In genomic region chr19:12140545-12141404, GRCh38 we compare ENCODE assay signal across 8 cellular contexts. TPM values are rescaled to one million over a fixed set of nuclear protein-coding genes. Genes with fewer than 3 reads are reported as not detected.
DNase-seq lines count a peak whose midpoint lies in the region; ATAC-seq and TF ChIP-seq lines count a peak whose summit lies in the region.

No MANE protein-coding gene starts in this region.

- peak; percentile 73 for ATAC-seq in CD4-positive, alpha-beta T cell (ENCODE audit: poor library complexity)
- peak; percentile 15 for ATAC-seq in GM21447 (IDR thresholded peaks at IDR 0.05; ENCODE audit: unreplicated experiment)

- intact Hi-C loops in CD4-positive, alpha-beta T cell (cut with DNase I, micrococcal nuclease), result loop anchor here (1.0 to 5.0 kb wide), 11 partner anchors 48 to 443 kb away; partner anchors contain the start of gene ZNF491 (in 1 of the 2)

- CTCF ChIA-PET in CD4-positive, alpha-beta T cell (lab: Charles Lee), result interaction anchor here (0.6 to 2.7 kb wide), 20 partner anchors 9 to 346 kb away, joined by 3 to 29 read pairs (median 6); partner anchors contain the start of genes ZNF136, ZNF563, ZNF700 and ZNF763

- H3K9me3 ChIP-seq in CD4-positive, alpha-beta T cell (ENCODE audit: control insufficient read depth, low read length), result peaks cover 11% of the 10 kb centered on the region
- H3K9me3 ChIP-seq in SJSA1 (replicated peaks) (peaks cover 9% of the 10 kb centered on the region; the same call in 1 of the 2 replicates), neutrophil (peaks cover 11% of the 10 kb centered on the region), stomach smooth muscle (ENCODE audit: control insufficient read depth in 2 of 2, low read length in 2 of 2) (peaks cover 0 to 6% of the 10 kb centered on the region in 2 donors)

- H3K4me3 ChIP-seq in SJSA1 (peak overlapping the region; percentile 60), neutrophil (ENCODE audit: low read depth in 1 of 2, low read length in 1 of 2) (peak overlapping the region; percentile 91 to 97), stomach smooth muscle (ENCODE audit: low read length in 2 of 2) (peak overlapping the region; percentile 93 to 94)

- TF ChIP-seq CTCF in CD4-positive, alpha-beta T cell (IDR thresholded peaks at IDR 0.05), result peak; percentile 99
- TF ChIP-seq CTCF in neutrophil (IDR thresholded peaks at IDR 0.05), result peak; percentile 88

- H3K36me3 Mint-ChIP-seq in CD4-positive, alpha-beta T cell (ENCODE audit: low read depth), result peaks cover 41% of the 10 kb centered on the region

- peak; percentile 75 to 88 (median 82) for DNase-seq in CD4-positive, alpha-beta T cell
- DNase-seq in M059J (ENCODE audit: low read depth) (peak; percentile 84), SJSA1 (ENCODE audit: low read depth in 1 of 2, low spot score in 2 of 2) (peak; percentile 50 to 77), foreskin melanocyte (peak; percentile 66)
- peak; percentile 77 for DNase-seq in activated gamma-delta T cell treated with anti-CD3 and anti-CD28 coated beads, Interleukin-2, amount 50 U/mL, for 16 hours (ENCODE audit: low read depth)

- H3K9ac ChIP-seq in stomach smooth muscle (ENCODE audit: low read length in 2 of 2), result peak overlapping the region in 1 of 2 donors; percentile 29

- H3K4me1 ChIP-seq in SJSA1 (replicated peaks), result peaks cover 12% of the 10 kb centered on the region
- peaks cover 22 to 23% of the 10 kb centered on the region in 2 experiments for H3K4me1 ChIP-seq in neutrophil (ENCODE audit: control insufficient read depth in 1 of 2, insufficient read depth in 1 of 2, low read depth in 1 of 2, low read length in 1 of 2)
- peaks cover 21% of the 10 kb centered on the region for H3K4me1 ChIP-seq in stomach smooth muscle (ENCODE audit: control insufficient read depth, insufficient read depth, low read length)

- peak overlapping the region; percentile 88 for H3K4me3 Mint-ChIP-seq in CD4-positive, alpha-beta T cell

- H3K4me1 Mint-ChIP-seq in CD4-positive, alpha-beta T cell (ENCODE audit: low read depth), result peaks cover 43% of the 10 kb centered on the region

- no peak overlapping the region for H3K27ac Mint-ChIP-seq in CD4-positive, alpha-beta T cell

- H3K27me3 ChIP-seq in CD4-positive, alpha-beta T cell (ENCODE audit: control insufficient read depth, insufficient read depth, low read length), result no peaks in the 10 kb centered on the region
- H3K27me3 ChIP-seq in SJSA1 (replicated peaks) (no peaks in the 10 kb centered on the region), neutrophil (no peaks in the 10 kb centered on the region), stomach smooth muscle (ENCODE audit: control insufficient read depth in 1 of 2, insufficient read depth in 2 of 2, low read length in 2 of 2) (no peaks in the 10 kb centered on the region)

- H3K9me3 Mint-ChIP-seq in CD4-positive, alpha-beta T cell, result peaks cover 3% of the 10 kb centered on the region

- no peaks in the 10 kb centered on the region for H3K27me3 Mint-ChIP-seq in CD4-positive, alpha-beta T cell

- H3K36me3 ChIP-seq in SJSA1, result peaks cover 54% of the 10 kb centered on the region
- H3K36me3 ChIP-seq in neutrophil, result peaks cover 13% of the 10 kb centered on the region
- peaks cover 11% of the 10 kb centered on the region in 2 donors for H3K36me3 ChIP-seq in stomach smooth muscle (ENCODE audit: control insufficient read depth in 2 of 2, insufficient read depth in 2 of 2, low read length in 2 of 2)

- no peak overlapping the region for H3K27ac ChIP-seq in CD4-positive, alpha-beta T cell (ENCODE audit: low read depth, low read length)
- no peak overlapping the region for H3K27ac ChIP-seq in SJSA1
- peak overlapping the region; percentile 77 for H3K27ac ChIP-seq in neutrophil
- no peak overlapping the region for H3K27ac ChIP-seq in stomach smooth muscle (ENCODE audit: low read length)

- POLR2A ChIA-PET in CD4-positive, alpha-beta T cell (lab: Charles Lee), result interaction anchor here (0.6 to 2.1 kb wide), 9 partner anchors 16 to 259 kb away, joined by 3 to 10 read pairs (median 4); partner anchors contain the start of genes ZNF136, ZNF563, ZNF625 and ZNF700

RNA-seq across cellular contexts. Expression of gene ZNF20, which starts 0.6 kb away (rescaled TPM):
- total RNA-seq in CD4-positive, alpha-beta T cell, result 1 to 10 TPM; 1.0 to 1.2 TPM
- 1.6 and 12.0 TPM in 2 replicates for total RNA-seq in M059J (2014; rRNA removed; shearing (Covaris generic))
- 0.53 and 5.4 TPM in 2 replicates for total RNA-seq in SJSA1 (2014; rRNA removed; shearing (Covaris generic))

RNA-seq across cellular contexts. Expression of gene ZNF625, which starts 15.8 kb away (rescaled TPM):
- under 1 TPM; 0.56 to 0.85 TPM for total RNA-seq in CD4-positive, alpha-beta T cell
- total RNA-seq in M059J (2014; rRNA removed; shearing (Covaris generic)), result 6.6 and 17.6 TPM in 2 replicates
- total RNA-seq in SJSA1 (2014; rRNA removed; shearing (Covaris generic)), result 2.6 and 8.4 TPM in 2 replicates

RNA-seq across cellular contexts. Expression of gene ZNF136, which starts 22.1 kb away (rescaled TPM):
- total RNA-seq in CD4-positive, alpha-beta T cell, result 10 to 100 TPM; 40.5 to 45.6 TPM
- 5.8 and 9.7 TPM in 2 replicates for total RNA-seq in M059J (2014; rRNA removed; shearing (Covaris generic))
- total RNA-seq in SJSA1 (2014; rRNA removed; shearing (Covaris generic)), result 3.8 and 7.2 TPM in 2 replicates
